In genomic region chr13:45255253-45255987, GRCh38 we compare ENCODE assay signal across 1 cellular context.
TF ChIP-seq lines count a peak whose summit lies in the region.

No MANE protein-coding gene starts in this region.

TF ChIP-seq in WTC11, 78 proteins besides CTCF, POLR2A, EP300 and RAD21 (continued from another document):
- TF ChIP-seq, protein P1, sequence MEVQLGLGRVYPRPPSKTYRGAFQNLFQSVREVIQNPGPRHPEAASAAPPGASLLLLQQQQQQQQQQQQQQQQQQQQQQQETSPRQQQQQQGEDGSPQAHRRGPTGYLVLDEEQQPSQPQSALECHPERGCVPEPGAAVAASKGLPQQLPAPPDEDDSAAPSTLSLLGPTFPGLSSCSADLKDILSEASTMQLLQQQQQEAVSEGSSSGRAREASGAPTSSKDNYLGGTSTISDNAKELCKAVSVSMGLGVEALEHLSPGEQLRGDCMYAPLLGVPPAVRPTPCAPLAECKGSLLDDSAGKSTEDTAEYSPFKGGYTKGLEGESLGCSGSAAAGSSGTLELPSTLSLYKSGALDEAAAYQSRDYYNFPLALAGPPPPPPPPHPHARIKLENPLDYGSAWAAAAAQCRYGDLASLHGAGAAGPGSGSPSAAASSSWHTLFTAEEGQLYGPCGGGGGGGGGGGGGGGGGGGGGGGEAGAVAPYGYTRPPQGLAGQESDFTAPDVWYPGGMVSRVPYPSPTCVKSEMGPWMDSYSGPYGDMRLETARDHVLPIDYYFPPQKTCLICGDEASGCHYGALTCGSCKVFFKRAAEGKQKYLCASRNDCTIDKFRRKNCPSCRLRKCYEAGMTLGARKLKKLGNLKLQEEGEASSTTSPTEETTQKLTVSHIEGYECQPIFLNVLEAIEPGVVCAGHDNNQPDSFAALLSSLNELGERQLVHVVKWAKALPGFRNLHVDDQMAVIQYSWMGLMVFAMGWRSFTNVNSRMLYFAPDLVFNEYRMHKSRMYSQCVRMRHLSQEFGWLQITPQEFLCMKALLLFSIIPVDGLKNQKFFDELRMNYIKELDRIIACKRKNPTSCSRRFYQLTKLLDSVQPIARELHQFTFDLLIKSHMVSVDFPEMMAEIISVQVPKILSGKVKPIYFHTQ (CRISPR knock-in tag; IDR thresholded peaks at IDR 0.05): no peak
